1 cellular context compared by ENCODE assay signal in genomic region chr16:53036066-53036465, GRCh38.
TF ChIP-seq lines count a peak whose summit lies in the region.

No MANE protein-coding gene starts in this region.

TF ChIP-seq in H1, 55 proteins besides CTCF, POLR2A, EP300 and RAD21:
- TF ChIP-seq SRF (IDR thresholded peaks at IDR 0.05; ENCODE audit: low read depth, low read length) (no peak), MAX (IDR thresholded peaks at IDR 0.05) (no peak), CHD1 (IDR thresholded peaks at IDR 0.05; ENCODE audit: low read depth, low read length) (no peak), HDAC2 (IDR thresholded peaks at IDR 0.05; ENCODE audit: borderline replicate concordance in 1 of 2, low read depth in 2 of 2, low read length in 2 of 2) (no peak)
